Comparison of ENCODE assay signal across 8 cellular contexts in the genomic region with DNA sequence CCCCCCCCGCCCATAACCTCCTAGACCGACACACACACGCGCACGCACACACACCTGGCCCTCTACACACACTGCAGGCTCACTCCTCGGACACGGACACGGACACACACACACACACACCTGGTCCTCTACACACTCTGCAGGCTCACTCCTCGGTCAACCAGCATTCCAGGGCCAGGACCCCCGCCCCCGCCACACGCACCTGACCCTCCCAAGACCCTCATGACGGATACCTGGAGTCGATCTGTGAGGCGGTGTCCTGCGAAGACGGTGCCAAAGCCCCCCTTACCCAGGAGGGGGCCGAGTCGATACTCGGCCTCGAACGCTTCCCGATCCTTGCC. TPM values are rescaled to one million over a fixed set of nuclear protein-coding genes. Genes with fewer than 3 reads are reported as not detected.
A peak's percentile ranks its signal among the peaks of the same experiment; 100 is the strongest.
DNase-seq lines count a peak whose midpoint lies in the region; ATAC-seq and TF ChIP-seq lines count a peak whose summit lies in the region.

No MANE protein-coding gene starts in this region.

- WGBS in thyroid gland, 2 donors = no CpG with 5 or more reads among the region's 23 CpGs

- H3K36me3 ChIP-seq in adipocyte (ENCODE audit: control insufficient read depth, insufficient read depth, low read length, severe bottlenecking) (peaks cover 13% of the 10 kb centered on the region), left lung (peaks cover 0 to 30% of the 10 kb centered on the region in 2 donors), thyroid gland (peaks cover 8 to 10% of the 10 kb centered on the region in 2 donors)

- H3K27me3 ChIP-seq in adipocyte (replicated peaks; ENCODE audit: control insufficient read depth, insufficient read depth, low read length) (no peaks in the 10 kb centered on the region), left lung (no peaks in the 10 kb centered on the region), thyroid gland (no peaks in the 10 kb centered on the region)

- peaks cover 60% of the 10 kb centered on the region for H3K4me1 Mint-ChIP-seq in activated CD8-positive, alpha-beta memory T cell treated with anti-CD3 and anti-CD28 coated beads, Interleukin-2, amount 10 ng/mL, durations not matched to agents 7 days and 5 days

- H3K9me3 Mint-ChIP-seq in activated CD8-positive, alpha-beta memory T cell treated with anti-CD3 and anti-CD28 coated beads, Interleukin-2, amount 10 ng/mL, durations not matched to agents 7 days and 5 days (ENCODE audit: low read depth) = no peaks in the 10 kb centered on the region

- peak overlapping the region; percentile 60 to 88 for H3K27ac ChIP-seq in left lung
- peak overlapping the region; percentile 33 to 87 (median 80) for H3K27ac ChIP-seq in thyroid gland

- H3K4me1 ChIP-seq in adipocyte (ENCODE audit: control insufficient read depth, insufficient read depth, low read length) = peaks cover 16% of the 10 kb centered on the region
- peaks cover 3 to 22% of the 10 kb centered on the region in 2 donors for H3K4me1 ChIP-seq in left lung
- peaks cover 4 to 12% of the 10 kb centered on the region in 2 donors for H3K4me1 ChIP-seq in thyroid gland

- DNase-seq in activated CD8-positive, alpha-beta memory T cell treated with anti-CD3 and anti-CD28 coated beads, Interleukin-2, amount 10 ng/mL, durations not matched to agents 7 days and 5 days = no peak
- no peak for DNase-seq in activated CD8-positive, alpha-beta memory T cell treated with anti-CD3 and anti-CD28 coated beads, Interleukin-2, amount 50 U/mL, for 4 hours
- DNase-seq in adipocyte (ENCODE audit: low read depth) (no peak), left lung (no peak), thyroid gland (no peak), HuH-7 (ENCODE audit: low spot score) (no peak), NCI-H2081 (lab: John Stamatoyannopoulos, UW) (no peak)

- H3K4me3 ChIP-seq in adipocyte (ENCODE audit: low read length) = peak overlapping the region; percentile 67
- H3K4me3 ChIP-seq in left lung = peak overlapping the region; percentile 40 to 53
- peak overlapping the region in 2 of 3 donors; percentile 42 for H3K4me3 ChIP-seq in thyroid gland (replicated peaks in 1 of 3)

- H3K4me3 Mint-ChIP-seq in activated CD8-positive, alpha-beta memory T cell treated with anti-CD3 and anti-CD28 coated beads, Interleukin-2, amount 10 ng/mL, durations not matched to agents 7 days and 5 days = peak overlapping the region; percentile 96

- no peaks in the 10 kb centered on the region for H3K9me3 ChIP-seq in adipocyte (ENCODE audit: control insufficient read depth, low read length)
- no peaks in the 10 kb centered on the region for H3K9me3 ChIP-seq in left lung
- no peaks in the 10 kb centered on the region for H3K9me3 ChIP-seq in thyroid gland

- CTCF ChIA-PET in activated CD8-positive, alpha-beta memory T cell treated with anti-CD3 and anti-CD28 coated beads, Interleukin-2, amount 10 ng/mL, durations not matched to agents 7 days and 5 days (lab: Charles Lee) = interaction anchor here (1.0 kb wide), 1 partner anchor 23 kb away, joined by 3 read pairs; no protein-coding TSS in a partner anchor

- TF ChIP-seq POLR2A in thyroid gland (IDR thresholded peaks at IDR 0.05) = no peak

- H3K27ac Mint-ChIP-seq in activated CD8-positive, alpha-beta memory T cell treated with anti-CD3 and anti-CD28 coated beads, Interleukin-2, amount 10 ng/mL, durations not matched to agents 7 days and 5 days = peak overlapping the region; percentile 90

- ATAC-seq in activated CD8-positive, alpha-beta memory T cell treated with anti-CD3 and anti-CD28 coated beads, Interleukin-2, amount 10 ng/mL, durations not matched to agents 7 days and 5 days = no peak
- ATAC-seq in left lung (no peak), GM21717 (IDR thresholded peaks at IDR 0.05; ENCODE audit: unreplicated experiment) (no peak)

- H3K36me3 Mint-ChIP-seq in activated CD8-positive, alpha-beta memory T cell treated with anti-CD3 and anti-CD28 coated beads, Interleukin-2, amount 10 ng/mL, durations not matched to agents 7 days and 5 days = peaks cover 53% of the 10 kb centered on the region

- intact Hi-C loops in left lung (cut with DNase I) = no loop called here
- intact Hi-C loops in thyroid gland (cut with DNase I) = no loop called here

- no peaks in the 10 kb centered on the region for H3K27me3 Mint-ChIP-seq in activated CD8-positive, alpha-beta memory T cell treated with anti-CD3 and anti-CD28 coated beads, Interleukin-2, amount 10 ng/mL, durations not matched to agents 7 days and 5 days

- TF ChIP-seq CTCF in left lung (IDR thresholded peaks at IDR 0.05) = no peak
- TF ChIP-seq CTCF in thyroid gland (IDR thresholded peaks at IDR 0.05) = no peak

- H3K9ac ChIP-seq in adipocyte (ENCODE audit: low read length) = peak overlapping the region; percentile 60

RNA-seq across cellular contexts. Expression of gene PIM2, which starts 0.6 kb away (rescaled TPM):
- 100 to 1,000 TPM; 168 to 252 TPM for total RNA-seq in activated CD8-positive, alpha-beta memory T cell treated with anti-CD3 and anti-CD28 coated beads, Interleukin-2, amount 10 ng/mL, durations not matched to agents 7 days and 5 days
- total RNA-seq in left lung (10 to 100 TPM; 14.2 to 17.7 TPM), thyroid gland (10 to 100 TPM in 1 of 4 donors, 1 to 10 TPM in 3; 4.8 to 12.1 (median 5.9) TPM)

RNA-seq across cellular contexts. Expression of gene SLC35A2, which starts 6.8 kb away (rescaled TPM):
- 10 to 100 TPM; 13.0 to 21.0 TPM for total RNA-seq in activated CD8-positive, alpha-beta memory T cell treated with anti-CD3 and anti-CD28 coated beads, Interleukin-2, amount 10 ng/mL, durations not matched to agents 7 days and 5 days
- 10 to 100 TPM; 38.0 to 39.4 TPM for total RNA-seq in left lung
- total RNA-seq in thyroid gland = 10 to 100 TPM; 26.9 to 47.8 (median 32.3) TPM

RNA-seq across cellular contexts. Expression of gene PQBP1, which starts 20.5 kb away (rescaled TPM):
- 10 to 100 TPM; 65.1 to 86.9 TPM for total RNA-seq in activated CD8-positive, alpha-beta memory T cell treated with anti-CD3 and anti-CD28 coated beads, Interleukin-2, amount 10 ng/mL, durations not matched to agents 7 days and 5 days
- 10 to 100 TPM; 56.3 to 68.2 TPM for total RNA-seq in left lung
- 10 to 100 TPM; 52.4 to 76.2 (median 57.2) TPM for total RNA-seq in thyroid gland

RNA-seq across cellular contexts. Expression of gene TIMM17B, which starts 20.7 kb away (rescaled TPM):
- 10 to 100 TPM; 52.9 to 53.2 TPM for total RNA-seq in activated CD8-positive, alpha-beta memory T cell treated with anti-CD3 and anti-CD28 coated beads, Interleukin-2, amount 10 ng/mL, durations not matched to agents 7 days and 5 days
- 10 to 100 TPM; 36.7 to 41.0 TPM for total RNA-seq in left lung
- 10 to 100 TPM; 34.3 to 53.1 (median 41.2) TPM for total RNA-seq in thyroid gland

RNA-seq across cellular contexts. Expression of gene OTUD5, which starts 39.1 kb away (rescaled TPM):
- 10 to 100 TPM; 56.9 to 65.2 TPM for total RNA-seq in activated CD8-positive, alpha-beta memory T cell treated with anti-CD3 and anti-CD28 coated beads, Interleukin-2, amount 10 ng/mL, durations not matched to agents 7 days and 5 days
- total RNA-seq in left lung = 10 to 100 TPM; 38.1 to 41.7 TPM
- total RNA-seq in thyroid gland = 10 to 100 TPM; 33.9 to 52.4 (median 43.3) TPM

Comparison
In these comparisons a context has a peak if more than half of its experiments do, and no peak if none do; other contexts are left out.
1. RNA of gene PIM2, which starts 0.6 kb away (total RNA-seq): 168 to 252 TPM in activated CD8-positive, alpha-beta memory T cell treated with anti-CD3 and anti-CD28 coated beads, Interleukin-2, amount 10 ng/mL, durations not matched to agents 7 days and 5 days; 14.2 to 17.7 TPM in left lung and 4.8 to 12.1 TPM in thyroid gland; every median in the first group is over 4 times any median in the second.
2. Peak in every context shown above with its lines, with median percentiles within 50 percentile points of each other: H3K4me3 ChIP-seq.